Comparison of ENCODE assay signal across 13 cellular contexts in genomic region chr13:75432045-75432444, GRCh38. TPM values are rescaled to one million over a fixed set of nuclear protein-coding genes. Genes with fewer than 3 reads are reported as not detected.
A peak's percentile ranks its signal among the peaks of the same experiment; 100 is the strongest.
DNase-seq lines count a peak whose midpoint lies in the region; ATAC-seq, FAIRE-seq and TF ChIP-seq lines count a peak whose summit lies in the region.
"Had no signal": no experiment of that assay in that cellular context is flagged by ENCODE, and none has a peak within 500 bp of the region (broad histone marks: within the 10 kb centered on the region; RNA-seq: fewer than 3 reads in every experiment).

No MANE protein-coding gene starts in this region.

- H3K4me3 ChIP-seq in fibroblast of the aortic adventitia (ENCODE audit: low read depth, low read length) (no peak overlapping the region), pancreas (no peak overlapping the region)
- H3K4me3 ChIP-seq: hepatocyte, SJCRH30, vagina had no signal

- TF ChIP-seq CTCF in GM12872 (IDR thresholded peaks at IDR 0.05; ENCODE audit: insufficient read depth, low read depth, low read length) (peak; percentile 35; the same call in 2 of the 3 replicates), fibroblast of the aortic adventitia (IDR thresholded peaks at IDR 0.05; ENCODE audit: insufficient read depth, low read length) (no peak), pancreas (IDR thresholded peaks at IDR 0.05) (no peak)

- intact Hi-C loops in pancreas (cut with DNase I): no loop called here
- intact Hi-C loops in head of caudate nucleus (cut with DNase I): no loop called here

- no peaks in the 10 kb centered on the region for H3K36me3 ChIP-seq in pancreas
- H3K36me3 ChIP-seq: SJCRH30, vagina had no signal

- no peak for FAIRE-seq in pancreas (lab: Jason Lieb, UNC)

- no peaks in the 10 kb centered on the region for H3K27me3 ChIP-seq in pancreas
- H3K27me3 ChIP-seq: hepatocyte, SJCRH30, vagina had no signal

- DNase-seq in NCI-H69 (lab: John Stamatoyannopoulos, UW) (peak; percentile 14), fibroblast of the aortic adventitia (ENCODE audit: low read depth) (peak; percentile 25), pancreas (no peak), head of caudate nucleus (no peak), NCI-H748 treated with DMSO at 0.1 percent for 48 hours (lab: John Stamatoyannopoulos, UW) (no peak), NCI-H2029 (lab: John Stamatoyannopoulos, UW) (no peak)
- DNase-seq: activated CD4-positive, alpha-beta T cell treated with anti-CD3 and anti-CD28 coated beads for 36 hours; midbrain; SJCRH30 had no signal

- no peaks in the 10 kb centered on the region for H3K9me3 ChIP-seq in pancreas
- H3K9me3 ChIP-seq: SJCRH30, vagina had no signal

- H3K4me1 ChIP-seq in pancreas: peaks cover 0 to 16% (median 0%) of the 10 kb centered on the region in 3 donors
- H3K4me1 ChIP-seq: vagina had no signal

- WGBS in pancreas, 2 donors: 53 to 59% methylated on average over 2 of the region's 2 CpGs

- H3K27ac ChIP-seq in pancreas: peak overlapping the region in 1 of 4 donors; percentile 38
- H3K27ac ChIP-seq: hepatocyte, SJCRH30, vagina had no signal

- ATAC-seq in pancreas: peak in 3 of 4 donors; percentile 29 to 48 (median 47)
- no peak for ATAC-seq in GM21737 (IDR thresholded peaks at IDR 0.05; ENCODE audit: unreplicated experiment)
- ATAC-seq: activated CD4-positive, alpha-beta T cell treated with anti-CD3 and anti-CD28 coated beads for 36 hours had no signal

RNA-seq across cellular contexts. Expression of gene TBC1D4, which starts 49.9 kb away (rescaled TPM):
- 9.5 and 10.2 TPM in 2 replicates for total RNA-seq in fibroblast of the aortic adventitia (ENCODE audit: low replicate concordance)
- total RNA-seq in pancreas: 10 to 100 TPM in 4 of 6 donors, 1 to 10 TPM in 2; 8.2 to 19.7 (median 10.5) TPM
- polyA plus RNA-seq in pancreas: 10 to 100 TPM in 1 of 2 donors, 1 to 10 TPM in 1; 9.4 to 18.4 TPM

Comparison
In these comparisons a context has a peak if more than half of its experiments do, and no peak if none do; other contexts are left out.
1. DNase-seq: peak in NCI-H69 (single experiment) and fibroblast of the aortic adventitia (single experiment); none in pancreas (0 of 6), head of caudate nucleus (0 of 42), NCI-H748 treated with DMSO at 0.1 percent for 48 hours (single experiment) and NCI-H2029 (single experiment).